In the genomic region with DNA sequence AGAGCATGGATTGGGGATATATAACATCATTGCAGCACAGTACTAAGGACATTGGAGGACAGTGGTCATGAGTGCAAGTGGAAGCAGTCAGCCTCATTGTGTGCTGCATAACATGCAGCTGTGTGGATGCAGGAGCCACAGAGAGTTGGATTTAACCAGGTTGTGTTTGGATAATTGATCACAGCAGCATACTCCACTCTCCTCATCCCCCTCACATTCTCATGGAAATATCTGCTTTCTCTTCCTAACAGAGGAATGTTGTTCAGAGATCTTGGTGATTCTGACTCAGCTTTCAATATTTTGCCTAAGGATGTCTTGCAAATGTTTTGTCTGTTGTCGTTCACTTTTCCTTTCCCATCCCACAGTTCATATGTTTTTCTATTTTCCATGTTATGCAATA, we compare ENCODE assay signal across 1 cellular context.
TF ChIP-seq lines count a peak whose summit lies in the region.

No MANE protein-coding gene starts in this region.

TF ChIP-seq in WTC11, 78 proteins besides CTCF, POLR2A, EP300 and RAD21:
- peak; percentile 82 for TF ChIP-seq TEAD1 (CRISPR knock-in tag; IDR thresholded peaks at IDR 0.05)
- TF ChIP-seq, protein P1, sequence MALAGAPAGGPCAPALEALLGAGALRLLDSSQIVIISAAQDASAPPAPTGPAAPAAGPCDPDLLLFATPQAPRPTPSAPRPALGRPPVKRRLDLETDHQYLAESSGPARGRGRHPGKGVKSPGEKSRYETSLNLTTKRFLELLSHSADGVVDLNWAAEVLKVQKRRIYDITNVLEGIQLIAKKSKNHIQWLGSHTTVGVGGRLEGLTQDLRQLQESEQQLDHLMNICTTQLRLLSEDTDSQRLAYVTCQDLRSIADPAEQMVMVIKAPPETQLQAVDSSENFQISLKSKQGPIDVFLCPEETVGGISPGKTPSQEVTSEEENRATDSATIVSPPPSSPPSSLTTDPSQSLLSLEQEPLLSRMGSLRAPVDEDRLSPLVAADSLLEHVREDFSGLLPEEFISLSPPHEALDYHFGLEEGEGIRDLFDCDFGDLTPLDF (CRISPR knock-in tag; IDR thresholded peaks at IDR 0.05), result no peak
